Comparison of ENCODE assay signal across 8 cellular contexts in the genomic region with DNA sequence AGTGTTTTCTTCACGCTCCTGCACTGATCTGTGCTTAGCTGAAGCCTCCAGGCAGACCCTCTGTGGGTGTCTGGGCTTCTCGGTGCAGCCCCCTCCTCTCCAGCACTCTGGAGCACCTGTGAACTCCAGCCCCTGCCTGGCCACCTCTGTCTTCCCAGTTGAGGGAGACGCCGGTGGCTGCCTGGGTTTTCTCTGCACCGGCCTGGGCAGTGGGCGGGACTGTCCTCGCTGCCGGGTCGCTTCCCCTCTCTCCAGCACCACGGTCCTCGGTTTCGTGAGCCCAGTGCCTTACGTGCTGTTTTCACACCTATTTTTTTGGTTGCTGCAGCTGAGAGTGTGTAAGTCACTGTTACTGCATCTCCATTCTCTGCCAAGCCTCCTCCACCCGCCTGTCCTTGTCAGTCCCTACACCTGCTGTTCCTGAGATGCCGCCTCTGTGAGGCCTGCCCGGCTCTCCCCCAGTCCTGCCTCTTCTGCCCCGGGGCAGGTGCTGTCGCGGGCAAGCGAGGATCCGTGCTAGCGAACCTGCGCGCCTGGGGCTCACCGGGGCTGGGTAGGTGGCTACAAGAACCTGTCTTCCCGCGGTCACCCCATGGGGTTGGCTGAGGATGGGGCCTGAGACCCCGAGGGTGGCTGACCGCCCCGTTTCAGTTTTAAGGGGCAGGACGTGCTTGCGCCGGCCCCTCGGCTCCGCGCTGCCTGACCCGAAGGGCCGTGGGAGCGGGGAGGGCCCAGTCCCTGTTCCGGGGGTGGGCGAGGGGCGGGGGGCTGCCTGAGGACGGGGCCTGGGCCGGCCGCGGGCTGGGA. TPM values are rescaled to one million over a fixed set of nuclear protein-coding genes. Genes with fewer than 3 reads are reported as not detected.
DNase-seq lines count a peak whose midpoint lies in the region; ATAC-seq and TF ChIP-seq lines count a peak whose summit lies in the region.

No MANE protein-coding gene starts in this region.

- POLR2A ChIA-PET in T-cell (lab: Charles Lee) = interaction anchor here in 1 of 2 donors (0.6 kb wide), 1 partner anchor 564 kb away, joined by 6 read pairs; no protein-coding TSS in a partner anchor
- POLR2A ChIA-PET in HEK293T (lab: Yijun Ruan, JAX) = interaction anchor here (1.8 kb wide), 1 partner anchor 22 kb away, joined by 5 read pairs; a partner anchor contains a TSS

- no peak overlapping the region for H3K4me2 ChIP-seq in MM.1S (ENCODE audit: low read depth, low read length)

- intact Hi-C loops in Right ventricle myocardium inferior (cut with DNase I) (no loop called here), cardiac septum (cut with DNase I) (loop anchor here (5.0 kb wide), 1 partner anchor 338 kb away; a partner anchor contains a TSS)

- peak overlapping the region in 1 of 2 donors; percentile 55 for H3K27ac ChIP-seq in mucosa of rectum (ENCODE audit: low read depth in 2 of 2, low read length in 2 of 2)
- H3K27ac ChIP-seq in urinary bladder (ENCODE audit: low read depth) = no peak overlapping the region
- no peak overlapping the region for H3K27ac ChIP-seq in MM.1S (ENCODE audit: low read length)

- H3K4me3 Mint-ChIP-seq in T-cell = peak overlapping the region; percentile 68 to 77 (median 76)
- H3K4me3 Mint-ChIP-seq in central memory CD8-positive, alpha-beta T cell = peak overlapping the region; percentile 70

- H3K36me3 ChIP-seq in mucosa of rectum (ENCODE audit: control insufficient read depth in 2 of 2, insufficient read depth in 2 of 2, low read length in 2 of 2) = no peaks in the 10 kb centered on the region
- no peaks in the 10 kb centered on the region for H3K36me3 ChIP-seq in urinary bladder (ENCODE audit: insufficient read depth)
- no peaks in the 10 kb centered on the region for H3K36me3 ChIP-seq in MM.1S (replicated peaks; ENCODE audit: insufficient read depth, low read length)

- H3K9me2 ChIP-seq in MM.1S (replicated peaks; ENCODE audit: insufficient read depth, low read length) = no peaks in the 10 kb centered on the region

- H3K27me3 Mint-ChIP-seq in T-cell = peaks cover 32 to 45% of the 10 kb centered on the region in 2 donors
- H3K27me3 Mint-ChIP-seq in central memory CD8-positive, alpha-beta T cell = peaks cover 51% of the 10 kb centered on the region

- H3K79me2 ChIP-seq in MM.1S (ENCODE audit: low read length) = no peaks in the 10 kb centered on the region

- peak overlapping the region in 1 of 2 donors; percentile 72 for H3K27ac Mint-ChIP-seq in T-cell
- H3K27ac Mint-ChIP-seq in central memory CD8-positive, alpha-beta T cell (ENCODE audit: low read depth) = no peak overlapping the region

- H3K9me3 Mint-ChIP-seq in T-cell = no peaks in the 10 kb centered on the region
- no peaks in the 10 kb centered on the region for H3K9me3 Mint-ChIP-seq in central memory CD8-positive, alpha-beta T cell

- CTCF ChIA-PET in T-cell (lab: Charles Lee) (interaction anchor here (0.7 kb wide), 2 partner anchors 19 to 338 kb away, joined by 3 read pairs; a partner anchor contains a TSS), HEK293T (lab: Yijun Ruan, JAX) (no interaction called here)

- H3K9ac ChIP-seq in mucosa of rectum (ENCODE audit: low read depth in 1 of 2, low read length in 2 of 2) (peak overlapping the region; percentile 60 to 68), MM.1S (ENCODE audit: low read length) (no peak overlapping the region)

- peaks cover 26 to 31% of the 10 kb centered on the region in 2 donors for H3K27me3 ChIP-seq in mucosa of rectum (ENCODE audit: control insufficient read depth in 2 of 2, insufficient read depth in 2 of 2, low read length in 2 of 2)
- H3K27me3 ChIP-seq in MM.1S (replicated peaks; ENCODE audit: insufficient read depth, low read length) = no peaks in the 10 kb centered on the region

- H3K4me1 Mint-ChIP-seq in T-cell = peaks cover 11 to 19% (median 12%) of the 10 kb centered on the region in 3 donors
- peaks cover 16% of the 10 kb centered on the region for H3K4me1 Mint-ChIP-seq in central memory CD8-positive, alpha-beta T cell

- no peaks in the 10 kb centered on the region for H3K9me3 ChIP-seq in mucosa of rectum (ENCODE audit: control insufficient read depth in 2 of 2, low read length in 2 of 2)
- H3K9me3 ChIP-seq in MM.1S (replicated peaks; ENCODE audit: insufficient read depth, low read length) = no peaks in the 10 kb centered on the region

- no peak overlapping the region for H2AFZ ChIP-seq in MM.1S (ENCODE audit: low read length)

- ATAC-seq in Right ventricle myocardium inferior (no peak), T-cell (replicated peaks in 1 of 4) (peak in 1 of 4 experiments; percentile 8)
- ATAC-seq in central memory CD8-positive, alpha-beta T cell (replicated peaks; ENCODE audit: extremely low read depth, poor library complexity, severe bottlenecking) = peak; percentile 16

- H4K20me1 ChIP-seq in MM.1S (ENCODE audit: insufficient read depth, low read length) = no peaks in the 10 kb centered on the region

- H3K4me3 ChIP-seq in mucosa of rectum (ENCODE audit: low read length in 2 of 2) (peak overlapping the region; percentile 72), urinary bladder (ENCODE audit: low read depth, low read length) (peak overlapping the region; percentile 52), MM.1S (ENCODE audit: low read length) (no peak overlapping the region)

- H3K36me3 Mint-ChIP-seq in T-cell = no peaks in the 10 kb centered on the region
- peaks cover 11% of the 10 kb centered on the region for H3K36me3 Mint-ChIP-seq in central memory CD8-positive, alpha-beta T cell (ENCODE audit: insufficient read depth)

- TF ChIP-seq CTCF in MM.1S (IDR thresholded peaks at IDR 0.05; ENCODE audit: low read length) = no peak

- peak; percentile 84 for DNase-seq in Right ventricle myocardium inferior (ENCODE audit: missing footprints)
- no peak for DNase-seq in cardiac septum (ENCODE audit: low spot score)
- DNase-seq in T-cell = peak in 28 of 34 experiments; percentile 12 to 52 (median 24)
- peak; percentile 22 to 33 for DNase-seq in central memory CD8-positive, alpha-beta T cell (ENCODE audit: low spot score in 2 of 2)
- no peak for DNase-seq in HEK293T (ENCODE audit: extremely low spot score)
- DNase-seq in MM.1S = no peak

- H3K4me1 ChIP-seq in mucosa of rectum (ENCODE audit: control insufficient read depth in 2 of 2, insufficient read depth in 2 of 2, low read length in 2 of 2) (peaks cover 17 to 18% of the 10 kb centered on the region in 2 donors), urinary bladder (ENCODE audit: insufficient read depth) (peaks cover 1% of the 10 kb centered on the region), MM.1S (ENCODE audit: low read length) (no peaks in the 10 kb centered on the region)

- WGBS in urinary bladder = 3% methylated on average over 46 of the region's 46 CpGs

- H3F3A ChIP-seq in MM.1S (ENCODE audit: insufficient read depth, low read length) = no peaks in the 10 kb centered on the region

TF ChIP-seq in HEK293T, 16 proteins besides CTCF, POLR2A, EP300 and RAD21:
- no peak for TF ChIP-seq TARDBP (IDR thresholded peaks at IDR 0.05)
- no peak for TF ChIP-seq ARNT (IDR thresholded peaks at IDR 0.05)
- TF ChIP-seq SUZ12 (IDR thresholded peaks at IDR 0.05) = no peak
- TF ChIP-seq BHLHE40 (IDR thresholded peaks at IDR 0.05; ENCODE audit: borderline replicate concordance) = no peak
- no peak for TF ChIP-seq HDGF (IDR thresholded peaks at IDR 0.05; ENCODE audit: borderline replicate concordance)
- TF ChIP-seq ZNF384 (IDR thresholded peaks at IDR 0.05) = no peak
- TF ChIP-seq FOXM1 (IDR thresholded peaks at IDR 0.05; ENCODE audit: borderline replicate concordance) = no peak
- no peak for TF ChIP-seq FOXA1 (IDR thresholded peaks at IDR 0.05)
- TF ChIP-seq CTBP1 (IDR thresholded peaks at IDR 0.05; ENCODE audit: borderline replicate concordance) = no peak
- no peak for TF ChIP-seq ELF4 (IDR thresholded peaks at IDR 0.05)
- TF ChIP-seq NFRKB (IDR thresholded peaks at IDR 0.05) = no peak

RNA-seq across cellular contexts. Expression of a gene that starts 2.4 kb away (rescaled TPM):
- total RNA-seq in Right ventricle myocardium inferior (21.0 TPM), cardiac septum (28.1 TPM), T-cell (10 to 100 TPM; 14.9 to 25.2 (median 23.7) TPM), urinary bladder (5.7 TPM)
- polyA plus RNA-seq in urinary bladder = 25.7 TPM

RNA-seq across cellular contexts. Expression of a gene that starts 15.8 kb away (rescaled TPM):
- total RNA-seq in Right ventricle myocardium inferior = not detected
- total RNA-seq in cardiac septum = 0.22 TPM
- 1 to 10 TPM in 1 of 5 donors, under 1 TPM in 3, not detected in 1; 0.16 to 1.5 (median 0.39) TPM for total RNA-seq in T-cell
- 0.05 TPM for total RNA-seq in urinary bladder
- polyA plus RNA-seq in urinary bladder = 0.20 TPM

RNA-seq across cellular contexts. Expression of a gene that starts 22.2 kb away (rescaled TPM):
- total RNA-seq in Right ventricle myocardium inferior (8.6 TPM), cardiac septum (12.9 TPM), T-cell (10 to 100 TPM; 60.4 to 96.5 (median 78.7) TPM), urinary bladder (7.9 TPM)
- 18.2 TPM for polyA plus RNA-seq in urinary bladder

RNA-seq across cellular contexts. Expression of a gene that starts 35.7 kb away (rescaled TPM):
- total RNA-seq in Right ventricle myocardium inferior = 3.8 TPM
- total RNA-seq in cardiac septum = 5.2 TPM
- total RNA-seq in T-cell = 10 to 100 TPM; 22.6 to 46.4 (median 36.9) TPM
- 5.0 TPM for total RNA-seq in urinary bladder
- polyA plus RNA-seq in urinary bladder = 10.0 TPM

Comparison
In these comparisons a context has a peak if more than half of its experiments do, and no peak if none do; other contexts are left out.
1. DNase-seq: peak in Right ventricle myocardium inferior (single experiment), T-cell (28 of 34) and central memory CD8-positive, alpha-beta T cell (2 of 2); none in cardiac septum (single experiment), HEK293T (single experiment) and MM.1S (single experiment).